In the genomic region with DNA sequence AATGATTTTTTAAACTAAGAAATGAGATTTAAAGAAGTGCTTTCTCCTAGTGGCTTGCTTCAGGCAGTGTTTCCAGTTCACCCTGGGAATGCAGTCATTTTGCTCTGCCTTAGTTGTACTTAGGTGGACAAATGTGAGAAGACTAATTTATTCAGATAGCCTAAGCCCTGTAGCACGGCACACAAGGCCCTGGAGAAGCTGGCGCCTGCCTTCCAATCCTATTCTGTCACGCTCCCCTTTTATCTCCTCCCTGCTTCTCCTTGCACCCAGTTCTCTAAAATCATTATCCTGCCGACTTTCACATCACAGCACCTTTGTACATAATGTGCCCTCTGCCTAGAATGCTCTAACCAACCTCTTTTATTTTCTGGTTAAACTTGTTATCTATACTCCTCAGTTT, we compare ENCODE assay signal across 4 cellular contexts.
"Had no signal": no experiment of that assay in that cellular context is flagged by ENCODE, and none has a peak within 500 bp of the region (broad histone marks: within the 10 kb centered on the region; RNA-seq: fewer than 3 reads in every experiment).

No MANE protein-coding gene starts in this region.

- DNase-seq: H9, HCEC 1CT, IMR-90 had no signal

- ATAC-seq: GM23338 had no signal

- H3K4me3 ChIP-seq: GM23338 had no signal
